In the genomic region with DNA sequence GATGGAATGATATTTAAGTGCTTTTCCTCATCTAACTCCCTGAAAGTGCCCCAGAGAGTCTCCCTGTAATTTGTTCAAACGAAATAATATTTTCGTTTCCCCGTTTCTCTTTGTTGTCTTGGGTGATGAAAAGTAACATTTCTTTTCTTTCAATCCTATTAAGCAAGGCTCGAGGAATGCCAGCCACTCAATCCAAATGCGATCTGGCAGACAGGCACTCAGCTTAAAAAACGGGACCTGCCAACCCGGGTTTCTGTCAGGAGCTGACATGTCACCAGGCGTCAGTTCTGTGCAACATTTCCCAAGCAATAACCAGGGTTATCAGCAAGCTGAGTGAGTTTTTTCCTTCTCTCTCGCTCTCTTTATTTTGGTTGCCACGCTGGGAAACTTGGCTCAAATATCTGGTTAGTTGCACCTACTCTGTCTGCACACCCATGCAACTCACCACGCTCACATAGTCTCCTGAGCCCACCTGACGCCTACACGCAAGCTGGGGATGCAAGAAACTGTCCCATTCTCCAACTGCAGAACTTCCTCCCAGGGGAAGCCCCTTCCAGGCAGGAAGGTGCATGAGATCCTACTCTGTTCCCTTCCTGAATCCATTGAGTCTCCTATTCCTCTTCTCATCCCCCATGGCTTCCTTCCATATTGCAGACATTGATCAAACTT, we compare ENCODE assay signal across 2 cellular contexts.
TF ChIP-seq lines count a peak whose summit lies in the region.

No MANE protein-coding gene starts in this region.

TF ChIP-seq in SK-N-SH, 30 proteins besides CTCF, POLR2A, EP300 and RAD21 (continued from another document):
- TF ChIP-seq, protein P1, sequence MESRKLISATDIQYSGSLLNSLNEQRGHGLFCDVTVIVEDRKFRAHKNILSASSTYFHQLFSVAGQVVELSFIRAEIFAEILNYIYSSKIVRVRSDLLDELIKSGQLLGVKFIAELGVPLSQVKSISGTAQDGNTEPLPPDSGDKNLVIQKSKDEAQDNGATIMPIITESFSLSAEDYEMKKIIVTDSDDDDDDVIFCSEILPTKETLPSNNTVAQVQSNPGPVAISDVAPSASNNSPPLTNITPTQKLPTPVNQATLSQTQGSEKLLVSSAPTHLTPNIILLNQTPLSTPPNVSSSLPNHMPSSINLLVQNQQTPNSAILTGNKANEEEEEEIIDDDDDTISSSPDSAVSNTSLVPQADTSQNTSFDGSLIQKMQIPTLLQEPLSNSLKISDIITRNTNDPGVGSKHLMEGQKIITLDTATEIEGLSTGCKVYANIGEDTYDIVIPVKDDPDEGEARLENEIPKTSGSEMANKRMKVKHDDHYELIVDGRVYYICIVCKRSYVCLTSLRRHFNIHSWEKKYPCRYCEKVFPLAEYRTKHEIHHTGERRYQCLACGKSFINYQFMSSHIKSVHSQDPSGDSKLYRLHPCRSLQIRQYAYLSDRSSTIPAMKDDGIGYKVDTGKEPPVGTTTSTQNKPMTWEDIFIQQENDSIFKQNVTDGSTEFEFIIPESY (IDR thresholded peaks at IDR 0.05; ENCODE audit: borderline replicate concordance, low read depth): no peak
- no peak for TF ChIP-seq MXI1 (IDR thresholded peaks at IDR 0.05; ENCODE audit: low read depth, low read length)
- TF ChIP-seq FOSL2 (IDR thresholded peaks at IDR 0.05; ENCODE audit: borderline replicate concordance, low read depth): no peak
- TF ChIP-seq MEF2A (IDR thresholded peaks at IDR 0.05; ENCODE audit: borderline replicate concordance, low read depth): no peak
- TF ChIP-seq POLR2AphosphoS5 (IDR thresholded peaks at IDR 0.05; ENCODE audit: low read depth, low read length): no peak
- TF ChIP-seq, protein P2, sequence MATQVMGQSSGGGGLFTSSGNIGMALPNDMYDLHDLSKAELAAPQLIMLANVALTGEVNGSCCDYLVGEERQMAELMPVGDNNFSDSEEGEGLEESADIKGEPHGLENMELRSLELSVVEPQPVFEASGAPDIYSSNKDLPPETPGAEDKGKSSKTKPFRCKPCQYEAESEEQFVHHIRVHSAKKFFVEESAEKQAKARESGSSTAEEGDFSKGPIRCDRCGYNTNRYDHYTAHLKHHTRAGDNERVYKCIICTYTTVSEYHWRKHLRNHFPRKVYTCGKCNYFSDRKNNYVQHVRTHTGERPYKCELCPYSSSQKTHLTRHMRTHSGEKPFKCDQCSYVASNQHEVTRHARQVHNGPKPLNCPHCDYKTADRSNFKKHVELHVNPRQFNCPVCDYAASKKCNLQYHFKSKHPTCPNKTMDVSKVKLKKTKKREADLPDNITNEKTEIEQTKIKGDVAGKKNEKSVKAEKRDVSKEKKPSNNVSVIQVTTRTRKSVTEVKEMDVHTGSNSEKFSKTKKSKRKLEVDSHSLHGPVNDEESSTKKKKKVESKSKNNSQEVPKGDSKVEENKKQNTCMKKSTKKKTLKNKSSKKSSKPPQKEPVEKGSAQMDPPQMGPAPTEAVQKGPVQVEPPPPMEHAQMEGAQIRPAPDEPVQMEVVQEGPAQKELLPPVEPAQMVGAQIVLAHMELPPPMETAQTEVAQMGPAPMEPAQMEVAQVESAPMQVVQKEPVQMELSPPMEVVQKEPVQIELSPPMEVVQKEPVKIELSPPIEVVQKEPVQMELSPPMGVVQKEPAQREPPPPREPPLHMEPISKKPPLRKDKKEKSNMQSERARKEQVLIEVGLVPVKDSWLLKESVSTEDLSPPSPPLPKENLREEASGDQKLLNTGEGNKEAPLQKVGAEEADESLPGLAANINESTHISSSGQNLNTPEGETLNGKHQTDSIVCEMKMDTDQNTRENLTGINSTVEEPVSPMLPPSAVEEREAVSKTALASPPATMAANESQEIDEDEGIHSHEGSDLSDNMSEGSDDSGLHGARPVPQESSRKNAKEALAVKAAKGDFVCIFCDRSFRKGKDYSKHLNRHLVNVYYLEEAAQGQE (IDR thresholded peaks at IDR 0.05; ENCODE audit: low read depth, low read length): no peak
- no peak for TF ChIP-seq JUND (IDR thresholded peaks at IDR 0.05)
- TF ChIP-seq TAF1 (IDR thresholded peaks at IDR 0.05; ENCODE audit: borderline replicate concordance, low read depth, low read length): no peak
TF ChIP-seq in SK-N-SH: peak in this region for 0.

TF ChIP-seq in SK-N-SH treated with all-trans-retinoic acid at 6 μM for 48 hours, 23 proteins besides CTCF, POLR2A, EP300 and RAD21 (continued from another document):
- TF ChIP-seq, protein P3, sequence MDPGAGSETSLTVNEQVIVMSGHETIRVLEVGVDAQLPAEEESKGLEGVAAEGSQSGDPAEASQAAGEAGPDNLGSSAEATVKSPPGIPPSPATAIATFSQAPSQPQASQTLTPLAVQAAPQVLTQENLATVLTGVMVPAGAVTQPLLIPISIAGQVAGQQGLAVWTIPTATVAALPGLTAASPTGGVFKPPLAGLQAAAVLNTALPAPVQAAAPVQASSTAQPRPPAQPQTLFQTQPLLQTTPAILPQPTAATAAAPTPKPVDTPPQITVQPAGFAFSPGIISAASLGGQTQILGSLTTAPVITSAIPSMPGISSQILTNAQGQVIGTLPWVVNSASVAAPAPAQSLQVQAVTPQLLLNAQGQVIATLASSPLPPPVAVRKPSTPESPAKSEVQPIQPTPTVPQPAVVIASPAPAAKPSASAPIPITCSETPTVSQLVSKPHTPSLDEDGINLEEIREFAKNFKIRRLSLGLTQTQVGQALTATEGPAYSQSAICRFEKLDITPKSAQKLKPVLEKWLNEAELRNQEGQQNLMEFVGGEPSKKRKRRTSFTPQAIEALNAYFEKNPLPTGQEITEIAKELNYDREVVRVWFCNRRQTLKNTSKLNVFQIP (CRISPR knock-in tag; IDR thresholded peaks at IDR 0.05; ENCODE audit: borderline replicate concordance, low read depth): no peak
- TF ChIP-seq ZFP30 (CRISPR knock-in tag; IDR thresholded peaks at IDR 0.05): no peak
- TF ChIP-seq RARB (CRISPR knock-in tag; IDR thresholded peaks at IDR 0.05): no peak
- TF ChIP-seq TOX (CRISPR knock-in tag; IDR thresholded peaks at IDR 0.05; ENCODE audit: borderline replicate concordance): no peak
- no peak for TF ChIP-seq BACH2 (CRISPR knock-in tag; IDR thresholded peaks at IDR 0.05; ENCODE audit: borderline replicate concordance)
- no peak for TF ChIP-seq ZNF70 (CRISPR knock-in tag; IDR thresholded peaks at IDR 0.05)
- TF ChIP-seq, protein P4, sequence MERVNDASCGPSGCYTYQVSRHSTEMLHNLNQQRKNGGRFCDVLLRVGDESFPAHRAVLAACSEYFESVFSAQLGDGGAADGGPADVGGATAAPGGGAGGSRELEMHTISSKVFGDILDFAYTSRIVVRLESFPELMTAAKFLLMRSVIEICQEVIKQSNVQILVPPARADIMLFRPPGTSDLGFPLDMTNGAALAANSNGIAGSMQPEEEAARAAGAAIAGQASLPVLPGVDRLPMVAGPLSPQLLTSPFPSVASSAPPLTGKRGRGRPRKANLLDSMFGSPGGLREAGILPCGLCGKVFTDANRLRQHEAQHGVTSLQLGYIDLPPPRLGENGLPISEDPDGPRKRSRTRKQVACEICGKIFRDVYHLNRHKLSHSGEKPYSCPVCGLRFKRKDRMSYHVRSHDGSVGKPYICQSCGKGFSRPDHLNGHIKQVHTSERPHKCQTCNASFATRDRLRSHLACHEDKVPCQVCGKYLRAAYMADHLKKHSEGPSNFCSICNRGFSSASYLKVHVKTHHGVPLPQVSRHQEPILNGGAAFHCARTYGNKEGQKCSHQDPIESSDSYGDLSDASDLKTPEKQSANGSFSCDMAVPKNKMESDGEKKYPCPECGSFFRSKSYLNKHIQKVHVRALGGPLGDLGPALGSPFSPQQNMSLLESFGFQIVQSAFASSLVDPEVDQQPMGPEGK (CRISPR knock-in tag; IDR thresholded peaks at IDR 0.05; ENCODE audit: borderline replicate concordance): no peak
- TF ChIP-seq, protein P5, sequence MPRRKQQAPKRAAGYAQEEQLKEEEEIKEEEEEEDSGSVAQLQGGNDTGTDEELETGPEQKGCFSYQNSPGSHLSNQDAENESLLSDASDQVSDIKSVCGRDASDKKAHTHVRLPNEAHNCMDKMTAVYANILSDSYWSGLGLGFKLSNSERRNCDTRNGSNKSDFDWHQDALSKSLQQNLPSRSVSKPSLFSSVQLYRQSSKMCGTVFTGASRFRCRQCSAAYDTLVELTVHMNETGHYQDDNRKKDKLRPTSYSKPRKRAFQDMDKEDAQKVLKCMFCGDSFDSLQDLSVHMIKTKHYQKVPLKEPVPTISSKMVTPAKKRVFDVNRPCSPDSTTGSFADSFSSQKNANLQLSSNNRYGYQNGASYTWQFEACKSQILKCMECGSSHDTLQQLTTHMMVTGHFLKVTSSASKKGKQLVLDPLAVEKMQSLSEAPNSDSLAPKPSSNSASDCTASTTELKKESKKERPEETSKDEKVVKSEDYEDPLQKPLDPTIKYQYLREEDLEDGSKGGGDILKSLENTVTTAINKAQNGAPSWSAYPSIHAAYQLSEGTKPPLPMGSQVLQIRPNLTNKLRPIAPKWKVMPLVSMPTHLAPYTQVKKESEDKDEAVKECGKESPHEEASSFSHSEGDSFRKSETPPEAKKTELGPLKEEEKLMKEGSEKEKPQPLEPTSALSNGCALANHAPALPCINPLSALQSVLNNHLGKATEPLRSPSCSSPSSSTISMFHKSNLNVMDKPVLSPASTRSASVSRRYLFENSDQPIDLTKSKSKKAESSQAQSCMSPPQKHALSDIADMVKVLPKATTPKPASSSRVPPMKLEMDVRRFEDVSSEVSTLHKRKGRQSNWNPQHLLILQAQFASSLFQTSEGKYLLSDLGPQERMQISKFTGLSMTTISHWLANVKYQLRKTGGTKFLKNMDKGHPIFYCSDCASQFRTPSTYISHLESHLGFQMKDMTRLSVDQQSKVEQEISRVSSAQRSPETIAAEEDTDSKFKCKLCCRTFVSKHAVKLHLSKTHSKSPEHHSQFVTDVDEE (CRISPR knock-in tag; IDR thresholded peaks at IDR 0.05): no peak; the same call in 1 of the 2 replicates
- TF ChIP-seq CSDC2 (CRISPR knock-in tag; IDR thresholded peaks at IDR 0.05): no peak
- no peak for TF ChIP-seq GLIS3 (CRISPR knock-in tag; IDR thresholded peaks at IDR 0.05)
- TF ChIP-seq ISL1 (CRISPR knock-in tag; IDR thresholded peaks at IDR 0.05): no peak; the same call in 1 of the 2 replicates
- TF ChIP-seq PPARA (CRISPR knock-in tag; IDR thresholded peaks at IDR 0.05; ENCODE audit: borderline replicate concordance): no peak
- TF ChIP-seq ZC3H10 (CRISPR knock-in tag; IDR thresholded peaks at IDR 0.05): no peak
- TF ChIP-seq, protein P6, sequence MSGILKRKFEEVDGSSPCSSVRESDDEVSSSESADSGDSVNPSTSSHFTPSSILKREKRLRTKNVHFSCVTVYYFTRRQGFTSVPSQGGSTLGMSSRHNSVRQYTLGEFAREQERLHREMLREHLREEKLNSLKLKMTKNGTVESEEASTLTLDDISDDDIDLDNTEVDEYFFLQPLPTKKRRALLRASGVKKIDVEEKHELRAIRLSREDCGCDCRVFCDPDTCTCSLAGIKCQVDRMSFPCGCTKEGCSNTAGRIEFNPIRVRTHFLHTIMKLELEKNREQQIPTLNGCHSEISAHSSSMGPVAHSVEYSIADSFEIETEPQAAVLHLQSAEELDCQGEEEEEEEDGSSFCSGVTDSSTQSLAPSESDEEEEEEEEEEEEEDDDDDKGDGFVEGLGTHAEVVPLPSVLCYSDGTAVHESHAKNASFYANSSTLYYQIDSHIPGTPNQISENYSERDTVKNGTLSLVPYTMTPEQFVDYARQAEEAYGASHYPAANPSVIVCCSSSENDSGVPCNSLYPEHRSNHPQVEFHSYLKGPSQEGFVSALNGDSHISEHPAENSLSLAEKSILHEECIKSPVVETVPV (CRISPR knock-in tag; IDR thresholded peaks at IDR 0.05): no peak
